8 cellular contexts compared by ENCODE assay signal in the genomic region with DNA sequence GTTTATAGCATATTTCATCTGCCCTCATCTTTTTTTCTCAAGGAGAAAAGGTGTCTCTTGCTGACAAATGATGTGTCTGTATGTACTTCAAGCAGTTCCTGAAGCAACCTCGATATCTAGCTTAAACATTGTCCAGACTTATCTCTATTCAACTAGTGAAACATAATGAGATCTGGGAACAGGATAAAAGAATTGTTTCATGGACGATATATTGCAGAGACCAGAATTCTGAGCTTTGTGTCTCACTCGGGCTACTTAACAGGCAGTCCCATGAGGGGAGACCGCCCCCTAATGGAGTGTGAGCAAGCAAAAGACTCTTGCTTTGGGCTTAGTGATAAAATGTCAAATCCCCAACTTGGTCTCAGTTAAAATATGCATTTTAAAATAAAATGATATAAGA.
DNase-seq lines count a peak whose midpoint lies in the region; ATAC-seq and TF ChIP-seq lines count a peak whose summit lies in the region.

No MANE protein-coding gene starts in this region.

- H4K20me1 ChIP-seq in Loucy (ENCODE audit: insufficient read depth, low read length, poor library complexity, severe bottlenecking) = no peaks in the 10 kb centered on the region

- in situ Hi-C loops in Panc1 (cut with HindIII; ENCODE audit: low pct_unique_long_range_greater_than_20kb, low sequenced_read_pairs) = no loop called here

- TF ChIP-seq CTCF in Loucy (conservative IDR thresholded peaks at IDR 0.05; ENCODE audit: low read length) (peak; percentile 37), Panc1 (IDR thresholded peaks at IDR 0.05) (peak; percentile 48), omental fat pad (IDR thresholded peaks at IDR 0.05) (no peak), RWPE1 (conservative IDR thresholded peaks at IDR 0.05; ENCODE audit: low read depth) (no peak)

- H3K9ac ChIP-seq in Loucy (ENCODE audit: low read depth, low read length, poor library complexity, severe bottlenecking) = no peak overlapping the region

- CTCF ChIA-PET in Panc1 (lab: Charles Lee) (interaction anchor here (0.7 kb wide), 2 partner anchors 34 to 1184 kb away, joined by 3 read pairs; no protein-coding TSS in a partner anchor), RWPE1 (lab: Yijun Ruan, JAX) (interaction anchor here (0.6 kb wide), 1 partner anchor 357 kb away, joined by 4 read pairs; no protein-coding TSS in a partner anchor)

- H3K27me3 ChIP-seq in Loucy (ENCODE audit: insufficient read depth, low read length, poor library complexity, severe bottlenecking) (no peaks in the 10 kb centered on the region), Panc1 (ENCODE audit: control insufficient read depth, insufficient read depth, low read length) (no peaks in the 10 kb centered on the region)

- H2AFZ ChIP-seq in Loucy (ENCODE audit: low read length) = no peak overlapping the region

- no peaks in the 10 kb centered on the region for H3K36me3 ChIP-seq in Loucy (ENCODE audit: insufficient read depth, low read length)
- no peaks in the 10 kb centered on the region for H3K36me3 ChIP-seq in Panc1 (ENCODE audit: control insufficient read depth, insufficient read depth, low read length)

- no peaks in the 10 kb centered on the region for H3K79me2 ChIP-seq in Loucy (ENCODE audit: insufficient read depth, low read length)

- no peak; the same call in 1 of the 2 replicates for ATAC-seq in Panc1
- no peak for ATAC-seq in omental fat pad (ENCODE audit: low FRiP score)

- no peak overlapping the region for H3K4me2 ChIP-seq in Loucy (ENCODE audit: low read depth, low read length, poor library complexity, severe bottlenecking)

- H3K9me3 ChIP-seq in Loucy (ENCODE audit: insufficient read depth, low read depth, low read length) (no peaks in the 10 kb centered on the region), Panc1 (ENCODE audit: control insufficient read depth, insufficient read depth, low read depth, low read length) (no peaks in the 10 kb centered on the region)

- POLR2A ChIA-PET in Panc1 (lab: Charles Lee) (no interaction called here), RWPE1 (lab: Yijun Ruan, JAX; ENCODE audit: low non-redundant PET) (no interaction called here)

- no peaks in the 10 kb centered on the region for H3K9me2 ChIP-seq in Loucy (replicated peaks; ENCODE audit: low read depth, low read length)

- no peaks in the 10 kb centered on the region for H3K4me1 ChIP-seq in Loucy (ENCODE audit: insufficient read depth, low read length, poor library complexity, severe bottlenecking)
- H3K4me1 ChIP-seq in Panc1 (ENCODE audit: control insufficient read depth, insufficient read depth, low read length) = no peaks in the 10 kb centered on the region

- H3K4me3 ChIP-seq in Loucy (ENCODE audit: low read length, poor library complexity, severe bottlenecking) (no peak overlapping the region), Panc1 (ENCODE audit: low read depth in 2 of 2, low read length in 2 of 2) (no peak overlapping the region)

- BruUV-seq in Panc1 (replicated peaks; lab: Mats Ljungman, UMichigan) = no TSS peak

- no peak overlapping the region for H3K27ac ChIP-seq in Panc1 (ENCODE audit: low read length)
- H3K27ac ChIP-seq in RWPE1 = no peak overlapping the region

- DNase-seq in COLO668 (lab: John Stamatoyannopoulos, UW; ENCODE audit: unreplicated experiment) = peak; percentile 62
- DNase-seq in Panc1 (ENCODE audit: low read depth, low spot score) = no peak
- peak; percentile 39 for DNase-seq in iPS-NIHi11 (ENCODE audit: low spot score)
- DNase-seq in omental fat pad (ENCODE audit: low spot score) = no peak
- DNase-seq in activated CD4-positive, alpha-beta T cell treated with anti-CD3 and anti-CD28 coated beads, Interleukin-2, amount 50 U/mL, for 48 hours = no peak
- DNase-seq in ureter (ENCODE audit: low spot score) = no peak
- no peak for DNase-seq in RWPE1 (ENCODE audit: low spot score)

- H3F3A ChIP-seq in Loucy (ENCODE audit: low read depth) = no peaks in the 10 kb centered on the region

- intact Hi-C loops in Panc1 (cut with micrococcal nuclease; ENCODE audit: unreplicated experiment) = no loop called here

Comparison
In these comparisons a context has a peak if more than half of its experiments do, and no peak if none do; other contexts are left out.
1. DNase-seq: peak in COLO668 (single experiment) and iPS-NIHi11 (single experiment); none in Panc1 (single experiment), omental fat pad (single experiment), activated CD4-positive, alpha-beta T cell treated with anti-CD3 and anti-CD28 coated beads, Interleukin-2, amount 50 U/mL, for 48 hours (0 of 2), ureter (single experiment) and RWPE1 (single experiment).
2. CTCF ChIP-seq: peak in Loucy (single experiment) and Panc1 (single experiment); none in omental fat pad (0 of 3) and RWPE1 (single experiment).